In the genomic region with DNA sequence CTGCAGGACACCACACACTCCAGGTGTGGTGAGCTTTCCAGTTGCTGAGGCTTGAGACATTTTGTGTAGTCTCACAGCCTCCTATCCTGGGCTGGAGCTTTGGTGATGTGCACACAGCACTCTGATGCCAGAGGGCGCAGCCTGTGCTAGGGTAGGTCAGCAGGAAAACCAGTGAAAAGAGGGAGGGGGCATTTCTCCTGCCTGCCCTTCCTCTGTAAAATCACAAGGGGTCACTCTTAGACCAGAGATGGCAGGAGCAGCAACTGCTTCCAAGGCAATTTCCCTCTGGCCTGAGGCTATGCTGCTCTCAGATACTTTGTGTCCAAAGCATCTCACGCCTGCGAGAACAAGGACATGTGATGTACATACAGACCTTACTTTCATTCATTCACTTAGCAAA, we compare ENCODE assay signal across 1 cellular context.
TF ChIP-seq lines count a peak whose summit lies in the region.

No MANE protein-coding gene starts in this region.

TF ChIP-seq in HepG2, 621 proteins besides CTCF, POLR2A, EP300 and RAD21 (continued from another document):
- TF ChIP-seq, protein P1, sequence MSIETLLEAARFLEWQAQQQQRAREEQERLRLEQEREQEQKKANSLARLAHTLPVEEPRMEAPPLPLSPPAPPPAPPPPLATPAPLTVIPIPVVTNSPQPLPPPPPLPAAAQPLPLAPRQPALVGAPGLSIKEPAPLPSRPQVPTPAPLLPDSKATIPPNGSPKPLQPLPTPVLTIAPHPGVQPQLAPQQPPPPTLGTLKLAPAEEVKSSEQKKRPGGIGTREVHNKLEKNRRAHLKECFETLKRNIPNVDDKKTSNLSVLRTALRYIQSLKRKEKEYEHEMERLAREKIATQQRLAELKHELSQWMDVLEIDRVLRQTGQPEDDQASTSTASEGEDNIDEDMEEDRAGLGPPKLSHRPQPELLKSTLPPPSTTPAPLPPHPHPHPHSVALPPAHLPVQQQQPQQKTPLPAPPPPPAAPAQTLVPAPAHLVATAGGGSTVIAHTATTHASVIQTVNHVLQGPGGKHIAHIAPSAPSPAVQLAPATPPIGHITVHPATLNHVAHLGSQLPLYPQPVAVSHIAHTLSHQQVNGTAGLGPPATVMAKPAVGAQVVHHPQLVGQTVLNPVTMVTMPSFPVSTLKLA (IDR thresholded peaks at IDR 0.05) = no peak
- TF ChIP-seq, protein P2, sequence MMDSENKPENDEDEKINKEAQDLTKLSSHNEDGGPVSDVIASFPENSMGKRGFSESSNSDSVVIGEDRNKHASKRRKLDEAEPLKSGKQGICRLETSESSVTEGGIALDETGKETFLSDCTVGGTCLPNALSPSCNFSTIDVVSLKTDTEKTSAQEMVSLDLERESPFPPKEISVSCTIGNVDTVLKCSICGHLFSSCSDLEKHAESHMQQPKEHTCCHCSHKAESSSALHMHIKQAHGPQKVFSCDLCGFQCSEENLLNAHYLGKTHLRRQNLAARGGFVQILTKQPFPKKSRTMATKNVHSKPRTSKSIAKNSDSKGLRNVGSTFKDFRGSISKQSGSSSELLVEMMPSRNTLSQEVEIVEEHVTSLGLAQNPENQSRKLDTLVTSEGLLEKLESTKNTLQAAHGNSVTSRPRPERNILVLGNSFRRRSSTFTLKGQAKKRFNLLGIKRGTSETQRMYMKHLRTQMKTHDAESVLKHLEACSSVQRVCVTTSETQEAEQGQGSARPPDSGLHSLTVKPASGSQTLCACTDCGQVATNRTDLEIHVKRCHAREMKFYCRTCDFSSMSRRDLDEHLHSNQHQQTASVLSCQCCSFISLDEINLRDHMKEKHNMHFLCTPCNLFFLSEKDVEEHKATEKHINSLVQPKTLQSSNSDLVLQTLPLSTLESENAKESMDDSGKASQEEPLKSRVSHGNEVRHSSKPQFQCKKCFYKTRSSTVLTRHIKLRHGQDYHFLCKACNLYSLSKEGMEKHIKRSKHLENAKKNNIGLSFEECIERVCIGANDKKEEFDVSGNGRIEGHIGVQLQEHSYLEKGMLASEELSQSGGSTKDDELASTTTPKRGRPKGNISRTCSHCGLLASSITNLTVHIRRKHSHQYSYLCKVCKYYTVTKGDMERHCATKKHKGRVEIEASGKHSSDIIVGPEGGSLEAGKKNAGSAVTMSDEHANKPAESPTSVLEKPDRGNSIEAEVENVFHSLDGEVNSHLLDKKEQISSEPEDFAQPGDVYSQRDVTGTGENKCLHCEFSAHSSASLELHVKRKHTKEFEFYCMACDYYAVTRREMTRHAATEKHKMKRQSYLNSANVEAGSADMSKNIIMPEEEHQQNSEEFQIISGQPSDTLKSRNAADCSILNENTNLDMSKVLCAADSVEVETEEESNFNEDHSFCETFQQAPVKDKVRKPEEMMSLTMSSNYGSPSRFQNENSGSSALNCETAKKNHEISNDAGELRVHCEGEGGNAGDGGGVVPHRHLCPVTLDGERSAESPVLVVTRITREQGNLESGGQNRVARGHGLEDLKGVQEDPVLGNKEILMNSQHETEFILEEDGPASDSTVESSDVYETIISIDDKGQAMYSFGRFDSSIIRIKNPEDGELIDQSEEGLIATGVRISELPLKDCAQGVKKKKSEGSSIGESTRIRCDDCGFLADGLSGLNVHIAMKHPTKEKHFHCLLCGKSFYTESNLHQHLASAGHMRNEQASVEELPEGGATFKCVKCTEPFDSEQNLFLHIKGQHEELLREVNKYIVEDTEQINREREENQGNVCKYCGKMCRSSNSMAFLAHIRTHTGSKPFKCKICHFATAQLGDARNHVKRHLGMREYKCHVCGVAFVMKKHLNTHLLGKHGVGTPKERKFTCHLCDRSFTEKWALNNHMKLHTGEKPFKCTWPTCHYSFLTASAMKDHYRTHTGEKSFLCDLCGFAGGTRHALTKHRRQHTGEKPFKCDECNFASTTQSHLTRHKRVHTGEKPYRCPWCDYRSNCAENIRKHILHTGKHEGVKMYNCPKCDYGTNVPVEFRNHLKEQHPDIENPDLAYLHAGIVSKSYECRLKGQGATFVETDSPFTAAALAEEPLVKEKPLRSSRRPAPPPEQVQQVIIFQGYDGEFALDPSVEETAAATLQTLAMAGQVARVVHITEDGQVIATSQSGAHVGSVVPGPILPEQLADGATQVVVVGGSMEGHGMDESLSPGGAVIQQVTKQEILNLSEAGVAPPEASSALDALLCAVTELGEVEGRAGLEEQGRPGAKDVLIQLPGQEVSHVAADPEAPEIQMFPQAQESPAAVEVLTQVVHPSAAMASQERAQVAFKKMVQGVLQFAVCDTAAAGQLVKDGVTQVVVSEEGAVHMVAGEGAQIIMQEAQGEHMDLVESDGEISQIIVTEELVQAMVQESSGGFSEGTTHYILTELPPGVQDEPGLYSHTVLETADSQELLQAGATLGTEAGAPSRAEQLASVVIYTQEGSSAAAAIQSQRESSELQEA (CRISPR knock-in tag; IDR thresholded peaks at IDR 0.05; ENCODE audit: not compliant biosample characterization) = no peak
- TF ChIP-seq MIXL1 (CRISPR knock-in tag; IDR thresholded peaks at IDR 0.05) (peak; percentile 66; the same call in 1 of the 2 replicates), KDM3A (CRISPR knock-in tag; IDR thresholded peaks at IDR 0.05; ENCODE audit: low read depth) (0 out of 2 replicates have a peak, but pooled peaks have one; percentile 57)
